ENCODE assay signal across 8 cellular contexts in genomic region chr12:14771651-14772137, GRCh38. TPM values are rescaled to one million over a fixed set of nuclear protein-coding genes. Genes with fewer than 3 reads are reported as not detected.
DNase-seq lines count a peak whose midpoint lies in the region; ATAC-seq, FAIRE-seq and TF ChIP-seq lines count a peak whose summit lies in the region.

No MANE protein-coding gene starts in this region.

- POLR2A ChIA-PET in SK-N-SH (lab: Yijun Ruan, JAX), result interaction anchor here (2.9 kb wide), 1 partner anchor 32 kb away, joined by 30 read pairs; the partner anchor contains the start of genes C12orf60 and WBP11
- POLR2A ChIA-PET in WTC11 (lab: Charles Lee), result interaction anchor here (0.6 to 3.2 kb wide), 8 partner anchors 10 to 511 kb away, joined by 3 to 23 read pairs (median 4); partner anchors contain the start of genes C12orf60 and WBP11
- POLR2A ChIA-PET in endothelial cell of umbilical vein (lab: Charles Lee), result interaction anchor here (0.7 to 2.0 kb wide), 4 partner anchors 10 to 32 kb away, joined by 3 to 12 read pairs (median 4); partner anchors contain the start of genes C12orf60 and WBP11

- FAIRE-seq in endothelial cell of umbilical vein (lab: Jason Lieb, UNC), result no peak

- H3K9me1 ChIP-seq in endothelial cell of umbilical vein (replicated peaks; ENCODE audit: control insufficient read depth, extremely low read depth, insufficient read depth, low read length), result no peaks in the 10 kb centered on the region

- H3K4me3 Mint-ChIP-seq in WTC11, result peak overlapping the region; percentile 99

- intact Hi-C loops in endothelial cell of umbilical vein (cut with micrococcal nuclease), result loop anchor here (1.0 to 5.0 kb wide), 7 partner anchors 116 to 1111 kb away; partner anchors contain the start of genes ATF7IP, MGP, RERG and STRAP

- peaks cover 46% of the 10 kb centered on the region for H3K4me1 Mint-ChIP-seq in WTC11

- dilution Hi-C loops in endothelial cell of umbilical vein (cut with MboI; ENCODE audit: extremely low pct_ligation_motif_present, low sequenced_read_pairs), result no loop called here

- no peaks in the 10 kb centered on the region; the same call in 1 of the 2 replicates for H3K27me3 Mint-ChIP-seq in WTC11 (ENCODE audit: low read depth)

- H3K9me2 ChIP-seq in SK-N-SH, result no peaks in the 10 kb centered on the region

- H3K9me3 Mint-ChIP-seq in WTC11, result no peaks in the 10 kb centered on the region

- H3K36me3 ChIP-seq in SK-N-SH (replicated peaks in 1 of 2; ENCODE audit: control insufficient read depth in 1 of 2, insufficient read depth in 2 of 2, low read length in 1 of 2) (peaks cover 1 to 19% of the 10 kb centered on the region in 2 experiments), endothelial cell of umbilical vein (ENCODE audit: control insufficient read depth in 2 of 2, extremely low read depth in 1 of 2, insufficient read depth in 2 of 2, low read length in 2 of 2) (no peaks in the 10 kb centered on the region)

- H3K36me3 Mint-ChIP-seq in WTC11, result peaks cover 18% of the 10 kb centered on the region

- no peak for TF ChIP-seq POLR2A in endothelial cell of umbilical vein (IDR thresholded peaks at IDR 0.05; ENCODE audit: low read depth, low read length)

- peaks cover 35% of the 10 kb centered on the region for H3F3A ChIP-seq in SK-N-SH (replicated peaks; ENCODE audit: insufficient read depth)

- H3K79me2 ChIP-seq in SK-N-SH (ENCODE audit: insufficient read depth), result peaks cover 62% of the 10 kb centered on the region
- peaks cover 19% of the 10 kb centered on the region for H3K79me2 ChIP-seq in endothelial cell of umbilical vein (ENCODE audit: control insufficient read depth, insufficient read depth, low read length)

- CTCF ChIA-PET in SK-N-SH (lab: Yijun Ruan, JAX), result interaction anchor here (0.6 to 2.1 kb wide), 5 partner anchors 13 to 410 kb away, joined by 3 to 5 read pairs (median 3); partner anchors contain the start of genes C12orf60 and WBP11
- CTCF ChIA-PET in WTC11 (lab: Charles Lee), result interaction anchor here (0.6 to 3.5 kb wide), 3 partner anchors 47 to 802 kb away, joined by 3 to 17 read pairs (median 3); no protein-coding TSS in a partner anchor
- CTCF ChIA-PET in endothelial cell of umbilical vein (lab: Charles Lee), result interaction anchor here (1.4 to 3.3 kb wide), 5 partner anchors 31 to 533 kb away, joined by 5 to 22 read pairs (median 15); partner anchors contain the start of genes C12orf60, RERG and WBP11

- H4K20me1 ChIP-seq in SK-N-SH (ENCODE audit: insufficient read depth), result peaks cover 23% of the 10 kb centered on the region; the same call in 1 of the 2 replicates
- no peaks in the 10 kb centered on the region for H4K20me1 ChIP-seq in endothelial cell of umbilical vein (replicated peaks; ENCODE audit: control insufficient read depth, extremely low read depth, insufficient read depth, low read length)

- no peak for TF ChIP-seq RAD21 in SK-N-SH (IDR thresholded peaks at IDR 0.05; ENCODE audit: low read length)

- DNase-seq in SK-N-SH (peak; percentile 25), WTC11 (ENCODE audit: low spot score) (peak; percentile 23), endothelial cell of umbilical vein (ENCODE audit: low read depth, low spot score) (no peak), D341Med (ENCODE audit: low spot score) (no peak), G401 (ENCODE audit: low spot score) (no peak)

- TF ChIP-seq CTCF in SK-N-SH (IDR thresholded peaks at IDR 0.05) (no peak), WTC11 (IDR thresholded peaks at IDR 0.05) (no peak), endothelial cell of umbilical vein (IDR thresholded peaks at IDR 0.05; ENCODE audit: extremely low read depth in 1 of 2, insufficient read depth in 1 of 2, low read depth in 1 of 2, low read length in 2 of 2) (no peak)

- H3K9ac ChIP-seq in SK-N-SH, result no peak overlapping the region
- H3K9ac ChIP-seq in endothelial cell of umbilical vein (replicated peaks; ENCODE audit: extremely low read depth, insufficient read depth, low read length), result peak overlapping the region; percentile 73

- ATAC-seq in SK-N-SH treated with all-trans-retinoic acid at 6 μM for 48 hours (no peak), WTC11 (no peak), GM19467 (IDR thresholded peaks at IDR 0.05; ENCODE audit: unreplicated experiment) (no peak)

- H3K4me3 ChIP-seq in SK-N-SH (ENCODE audit: low read depth in 2 of 2, low read length in 1 of 2) (no peak overlapping the region; a peak in 1 of 4 replicates), endothelial cell of umbilical vein (replicated peaks in 1 of 3; ENCODE audit: insufficient read depth in 1 of 3, low read depth in 1 of 3, low read length in 3 of 3) (no peak overlapping the region), skin epidermis (peak overlapping the region in 6 of 7 experiments; percentile 64 to 84 (median 74))

- H2AFZ ChIP-seq in SK-N-SH (ENCODE audit: low read depth) (peak overlapping the region; percentile 61; the same call in 1 of the 2 replicates), endothelial cell of umbilical vein (ENCODE audit: low read depth, low read length) (peak overlapping the region; percentile 64)

- TF ChIP-seq EP300 in SK-N-SH (IDR thresholded peaks at IDR 0.05; ENCODE audit: borderline replicate concordance in 1 of 2, low read depth in 1 of 2, low read length in 1 of 2), result no peak

- no TSS peak for BruUV-seq in endothelial cell of umbilical vein (replicated peaks; lab: Mats Ljungman, UMichigan)

- H3K27me3 ChIP-seq in SK-N-SH (ENCODE audit: insufficient read depth) (no peaks in the 10 kb centered on the region), endothelial cell of umbilical vein (ENCODE audit: control insufficient read depth in 2 of 2, insufficient read depth in 2 of 2, low read length in 2 of 2) (no peaks in the 10 kb centered on the region)

- 39% methylated on average over 6 of the region's 6 CpGs for WGBS in SK-N-SH (ENCODE audit: low lambda C conversion rate)

- H3K4me1 ChIP-seq in SK-N-SH (ENCODE audit: control insufficient read depth in 1 of 2, insufficient read depth in 2 of 2, low read depth in 1 of 2, low read length in 1 of 2), result peaks cover 11 to 12% of the 10 kb centered on the region in 2 experiments; a peak in 3 of 4 replicates
- H3K4me1 ChIP-seq in endothelial cell of umbilical vein (ENCODE audit: control insufficient read depth, extremely low read depth, insufficient read depth, low read length), result peaks cover 18% of the 10 kb centered on the region

- H3K27ac ChIP-seq in SK-N-SH (ENCODE audit: low read depth in 2 of 2, low read length in 1 of 2) (peak overlapping the region; percentile 81 to 96; a peak in 3 of 4 replicates), endothelial cell of umbilical vein (ENCODE audit: insufficient read depth, low read depth, low read length) (no peak overlapping the region), skin epidermis (peak overlapping the region in 20 of 21 experiments; percentile 84 to 96 (median 94))

- no peaks in the 10 kb centered on the region for H3K9me3 ChIP-seq in SK-N-SH
- no peaks in the 10 kb centered on the region for H3K9me3 ChIP-seq in endothelial cell of umbilical vein (replicated peaks; ENCODE audit: control insufficient read depth, insufficient read depth, low read length)

- H3K4me2 ChIP-seq in SK-N-SH (peak overlapping the region; percentile 91; the same call in 1 of the 2 replicates), endothelial cell of umbilical vein (ENCODE audit: insufficient read depth, low read length) (peak overlapping the region; percentile 60)

- in situ Hi-C loops in G401 (cut with HindIII; ENCODE audit: low sequenced_read_pairs), result no loop called here

- peak overlapping the region; percentile 97 for H3K27ac Mint-ChIP-seq in WTC11

RNA-seq across cellular contexts. Expression of gene WBP11, which starts 31.6 kb away (rescaled TPM):
- polyA plus RNA-seq in SK-N-SH (2012; rRNA removed) (14.7 and 18.7 TPM in 2 replicates), endothelial cell of umbilical vein (10.6 and 11.4 TPM in 2 replicates)
- polyA plus RNA-seq in SK-N-SH (2012; cell fraction: cytosol; rRNA removed), result 19.0 and 19.9 TPM in 2 replicates
- 8.6 and 18.0 TPM in 2 replicates for polyA plus RNA-seq in SK-N-SH (2012; cell fraction: nucleus; rRNA removed)
- total RNA-seq in WTC11 (2021) (98.4 to 111 TPM (median 102 TPM) in 3 replicates), endothelial cell of umbilical vein (70.5 and 77.1 TPM in 2 replicates)
- polyA plus RNA-seq in endothelial cell of umbilical vein (2011; cell fraction: cytosol; rRNA removed), result 16.2 and 18.0 TPM in 2 replicates
- 15.8 and 20.5 TPM in 2 replicates for polyA plus RNA-seq in endothelial cell of umbilical vein (2011; cell fraction: nucleus; rRNA removed)
- polyA plus RNA-seq in endothelial cell of umbilical vein (2012), result 37.7 and 52.5 TPM in 2 replicates
- 12.4 and 15.2 TPM in 2 replicates for polyA minus RNA-seq in endothelial cell of umbilical vein
- 13.0 TPM for polyA minus RNA-seq in endothelial cell of umbilical vein (2011; cell fraction: cytosol; rRNA and poly(A)+ RNA removed)
- polyA minus RNA-seq in endothelial cell of umbilical vein (2011; cell fraction: nucleus; rRNA and poly(A)+ RNA removed), result 15.1 and 27.6 TPM in 2 replicates
- 17.8 and 18.4 TPM in 2 replicates for total RNA-seq in G401 (2014; rRNA removed; shearing (Covaris generic))

RNA-seq across cellular contexts. Expression of gene C12orf60, which starts 31.8 kb away (rescaled TPM):
- polyA plus RNA-seq in SK-N-SH (2012; rRNA removed), result 0.87 and 1.0 TPM in 2 replicates
- 1.1 and 1.5 TPM in 2 replicates for polyA plus RNA-seq in SK-N-SH (2012; cell fraction: cytosol; rRNA removed)
- 1.7 and 1.9 TPM in 2 replicates for polyA plus RNA-seq in SK-N-SH (2012; cell fraction: nucleus; rRNA removed)
- 1.3 to 2.0 TPM (median 1.8 TPM) in 3 replicates for total RNA-seq in WTC11 (2021)
- total RNA-seq in endothelial cell of umbilical vein, result 1.1 and 1.3 TPM in 2 replicates
- 0.52 and 0.57 TPM in 2 replicates for polyA plus RNA-seq in endothelial cell of umbilical vein
- 0.87 and 1.1 TPM in 2 replicates for polyA plus RNA-seq in endothelial cell of umbilical vein (2011; cell fraction: cytosol; rRNA removed)
- 0.81 and 1.2 TPM in 2 replicates for polyA plus RNA-seq in endothelial cell of umbilical vein (2011; cell fraction: nucleus; rRNA removed)
- polyA plus RNA-seq in endothelial cell of umbilical vein (2012), result 2.5 and 2.8 TPM in 2 replicates
- 0.19 and 3.8 TPM in 2 replicates for polyA minus RNA-seq in endothelial cell of umbilical vein
- not detected for polyA minus RNA-seq in endothelial cell of umbilical vein (2011; cell fraction: cytosol; rRNA and poly(A)+ RNA removed)
- 0.67 and 1.3 TPM in 2 replicates for polyA minus RNA-seq in endothelial cell of umbilical vein (2011; cell fraction: nucleus; rRNA and poly(A)+ RNA removed)
- 1.6 and 2.6 TPM in 2 replicates for total RNA-seq in G401 (2014; rRNA removed; shearing (Covaris generic))

RNA-seq across cellular contexts. Expression of gene SMCO3, which starts 42.3 kb away (rescaled TPM):
- polyA plus RNA-seq in SK-N-SH (2012; rRNA removed) (0.03 and 0.18 TPM in 2 replicates), endothelial cell of umbilical vein (0.33 and 0.37 TPM in 2 replicates)
- polyA plus RNA-seq in SK-N-SH (2012; cell fraction: cytosol; rRNA removed), result 0.14 and 0.18 TPM in 2 replicates
- polyA plus RNA-seq in SK-N-SH (2012; cell fraction: nucleus; rRNA removed), result 0.08 and 0.14 TPM in 2 replicates
- total RNA-seq in WTC11 (2021) (not detected in 3 replicates), endothelial cell of umbilical vein (0.25 and 0.35 TPM in 2 replicates)
- polyA plus RNA-seq in endothelial cell of umbilical vein (2011; cell fraction: cytosol; rRNA removed), result 0.25 and 0.28 TPM in 2 replicates
- polyA plus RNA-seq in endothelial cell of umbilical vein (2011; cell fraction: nucleus; rRNA removed), result 1.8 and 2.2 TPM in 2 replicates
- polyA plus RNA-seq in endothelial cell of umbilical vein (2012), result 0.29 and 0.74 TPM in 2 replicates
- polyA minus RNA-seq in endothelial cell of umbilical vein, result 1.00 and 1.9 TPM in 2 replicates
- not detected for polyA minus RNA-seq in endothelial cell of umbilical vein (2011; cell fraction: cytosol; rRNA and poly(A)+ RNA removed)
- 1.5 and 1.8 TPM in 2 replicates for polyA minus RNA-seq in endothelial cell of umbilical vein (2011; cell fraction: nucleus; rRNA and poly(A)+ RNA removed)
- total RNA-seq in G401 (2014; rRNA removed; shearing (Covaris generic)), result not detected in 2 replicates

Comparison
In these comparisons a context has a peak if more than half of its experiments do, and no peak if none do; other contexts are left out.
1. DNase-seq: peak in SK-N-SH (single experiment) and WTC11 (single experiment); none in endothelial cell of umbilical vein (single experiment), D341Med (single experiment) and G401 (single experiment).
2. H3K4me3 ChIP-seq: peak in skin epidermis (6 of 7); none in SK-N-SH (0 of 2) and endothelial cell of umbilical vein (0 of 3).